In the genomic region with DNA sequence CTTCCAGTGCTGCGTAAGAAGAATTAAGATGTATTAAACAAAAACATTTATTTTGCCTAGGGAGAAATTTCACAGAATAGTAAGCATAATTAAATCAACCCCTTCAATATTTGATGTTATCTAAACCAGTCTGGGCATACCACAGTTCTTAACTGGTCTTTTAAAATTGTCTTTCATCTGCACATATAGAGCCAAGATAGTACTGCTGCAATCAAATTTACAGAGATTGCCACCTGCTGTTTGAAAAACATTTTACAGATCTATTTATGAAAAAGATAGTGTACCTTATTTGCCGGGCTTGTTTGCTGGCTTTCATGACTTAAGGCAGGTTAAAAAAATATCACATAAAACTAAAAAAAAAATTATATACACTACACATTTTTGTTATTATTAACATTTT, we compare ENCODE assay signal across 9 cellular contexts.
DNase-seq lines count a peak whose midpoint lies in the region; ATAC-seq and TF ChIP-seq lines count a peak whose summit lies in the region.
"Had no signal": no experiment of that assay in that cellular context is flagged by ENCODE, and none has a peak within 500 bp of the region (broad histone marks: within the 10 kb centered on the region; RNA-seq: fewer than 3 reads in every experiment).

No MANE protein-coding gene starts in this region.

- DNase-seq in GM12864 (ENCODE audit: low read depth) (no peak), fibroblast of lung (ENCODE audit: low read depth in 2 of 2) (peak; percentile 1 to 21), psoas muscle (no peak), WTC11 (ENCODE audit: low spot score) (no peak), NCI-H2227 (lab: John Stamatoyannopoulos, UW; ENCODE audit: unreplicated experiment) (no peak)
- no peak for DNase-seq in activated CD4-positive, alpha-beta T cell treated with anti-CD3 and anti-CD28 coated beads, Interleukin-2, amount 50 U/mL, for 1 hour
- DNase-seq: CD4-positive, CD25-positive, alpha-beta regulatory T cell had no signal

- H2AFZ ChIP-seq in OCI-LY1 (ENCODE audit: low read length) (no peak overlapping the region), fibroblast of lung (ENCODE audit: low read length) (no peak overlapping the region)

- H3K27ac Mint-ChIP-seq in WTC11, result no peak overlapping the region
- H3K27ac Mint-ChIP-seq: CD4-positive, CD25-positive, alpha-beta regulatory T cell had no signal

- H3K4me3 Mint-ChIP-seq in WTC11, result no peak overlapping the region
- H3K4me3 Mint-ChIP-seq: CD4-positive, CD25-positive, alpha-beta regulatory T cell had no signal

- H3K27me3 ChIP-seq in OCI-LY1 (ENCODE audit: insufficient read depth, low read length) (no peaks in the 10 kb centered on the region), fibroblast of lung (ENCODE audit: control insufficient read depth, insufficient read depth, low read length) (no peaks in the 10 kb centered on the region), psoas muscle (ENCODE audit: insufficient read depth in 3 of 3, low read length in 2 of 3) (no peaks in the 10 kb centered on the region)

- no peak overlapping the region for H3K4me3 ChIP-seq in GM12864 (ENCODE audit: low read depth, low read length)
- no peak overlapping the region for H3K4me3 ChIP-seq in OCI-LY1 (ENCODE audit: low read depth, low read length, poor library complexity, severe bottlenecking)
- no peak overlapping the region for H3K4me3 ChIP-seq in fibroblast of lung (replicated peaks in 1 of 4; ENCODE audit: control extremely low read depth in 1 of 4, insufficient read depth in 1 of 4, low read depth in 3 of 4, low read length in 4 of 4)
- no peak overlapping the region for H3K4me3 ChIP-seq in psoas muscle

- no peaks in the 10 kb centered on the region for H3K9me3 ChIP-seq in OCI-LY1 (ENCODE audit: low read length)
- no peaks in the 10 kb centered on the region for H3K9me3 ChIP-seq in fibroblast of lung (ENCODE audit: control insufficient read depth, insufficient read depth, low read depth, low read length)
- no peaks in the 10 kb centered on the region for H3K9me3 ChIP-seq in psoas muscle

- H3K9ac ChIP-seq in OCI-LY1 (ENCODE audit: low read length), result no peak overlapping the region
- no peak overlapping the region for H3K9ac ChIP-seq in fibroblast of lung (ENCODE audit: insufficient read depth, low read length)

- H3K79me2 ChIP-seq in OCI-LY1 (ENCODE audit: insufficient read depth, low read length) (no peaks in the 10 kb centered on the region), fibroblast of lung (ENCODE audit: control insufficient read depth, insufficient read depth, low read length) (no peaks in the 10 kb centered on the region)

- no peaks in the 10 kb centered on the region for H3F3A ChIP-seq in OCI-LY1 (ENCODE audit: insufficient read depth, low read length)

- H3K9me3 Mint-ChIP-seq in WTC11, result no peaks in the 10 kb centered on the region

- no peaks in the 10 kb centered on the region for H3K36me3 ChIP-seq in OCI-LY1 (ENCODE audit: insufficient read depth, low read length)
- no peaks in the 10 kb centered on the region for H3K36me3 ChIP-seq in fibroblast of lung (ENCODE audit: control insufficient read depth, insufficient read depth, low read length)
- no peaks in the 10 kb centered on the region for H3K36me3 ChIP-seq in psoas muscle (ENCODE audit: insufficient read depth in 1 of 2, low read depth in 1 of 2)

- 54 to 62% (median 55%) methylated on average over 2 of the region's 2 CpGs for WGBS in psoas muscle, 3 donors

- H3K4me2 ChIP-seq in OCI-LY1 (ENCODE audit: low read length) (no peak overlapping the region), fibroblast of lung (ENCODE audit: extremely low read depth, insufficient read depth, low read length) (no peak overlapping the region)

- intact Hi-C loops in psoas muscle (cut with DNase I), result loop anchor here in 1 of 2 donors (5.0 kb wide), 1 partner anchor 321 kb away; a partner anchor contains a TSS

- no peaks in the 10 kb centered on the region for H3K36me3 Mint-ChIP-seq in WTC11
- H3K36me3 Mint-ChIP-seq: CD4-positive, CD25-positive, alpha-beta regulatory T cell had no signal

- TF ChIP-seq CTCF in 22Rv1 (IDR thresholded peaks at IDR 0.05) (peak; percentile 66), GM12864 (IDR thresholded peaks at IDR 0.05; ENCODE audit: low read depth, low read length, missing control alignments) (peak; percentile 4), OCI-LY1 (IDR thresholded peaks at IDR 0.05; ENCODE audit: low read length) (peak; percentile 48), fibroblast of lung (conservative IDR thresholded peaks at IDR 0.05 in 1 of 2, IDR thresholded peaks at IDR 0.05 in 1 of 2; ENCODE audit: low read depth in 1 of 2, low read length in 2 of 2) (peak in 1 of 2 donors; percentile 21), psoas muscle (IDR thresholded peaks at IDR 0.05) (no peak), WTC11 (IDR thresholded peaks at IDR 0.05) (no peak)

- no peaks in the 10 kb centered on the region for H4K20me1 ChIP-seq in OCI-LY1 (ENCODE audit: insufficient read depth, low read length)
- no peaks in the 10 kb centered on the region for H4K20me1 ChIP-seq in fibroblast of lung (ENCODE audit: control insufficient read depth, extremely low read depth, insufficient read depth, low read length)

- no peak for ATAC-seq in psoas muscle
- no peak for ATAC-seq in WTC11

- H3K4me1 ChIP-seq in OCI-LY1 (ENCODE audit: insufficient read depth, low read length, severe bottlenecking), result peaks cover 12% of the 10 kb centered on the region
- H3K4me1 ChIP-seq in fibroblast of lung (ENCODE audit: control insufficient read depth, extremely low read depth, insufficient read depth, low read length), result no peaks in the 10 kb centered on the region
- no peaks in the 10 kb centered on the region for H3K4me1 ChIP-seq in psoas muscle

- no peak overlapping the region for H3K27ac ChIP-seq in 22Rv1
- H3K27ac ChIP-seq in OCI-LY1 (ENCODE audit: low read depth, low read length, poor library complexity, severe bottlenecking), result no peak overlapping the region
- no peak overlapping the region for H3K27ac ChIP-seq in fibroblast of lung (ENCODE audit: insufficient read depth, low read length)
- no peak overlapping the region for H3K27ac ChIP-seq in psoas muscle

- H3K27me3 Mint-ChIP-seq in WTC11 (ENCODE audit: low read depth), result no peaks in the 10 kb centered on the region
- H3K27me3 Mint-ChIP-seq: CD4-positive, CD25-positive, alpha-beta regulatory T cell had no signal

- CTCF ChIA-PET in WTC11 (lab: Charles Lee), result no interaction called here

- POLR2A ChIA-PET in WTC11 (lab: Charles Lee), result no interaction called here

- H3K9me2 ChIP-seq in OCI-LY1 (ENCODE audit: low read depth, low read length), result no peaks in the 10 kb centered on the region

- no peaks in the 10 kb centered on the region for H3K4me1 Mint-ChIP-seq in WTC11
- H3K4me1 Mint-ChIP-seq: CD4-positive, CD25-positive, alpha-beta regulatory T cell had no signal

TF ChIP-seq in WTC11, 78 proteins besides CTCF, POLR2A, EP300 and RAD21 (continues in another document):
- TF ChIP-seq, protein P1, sequence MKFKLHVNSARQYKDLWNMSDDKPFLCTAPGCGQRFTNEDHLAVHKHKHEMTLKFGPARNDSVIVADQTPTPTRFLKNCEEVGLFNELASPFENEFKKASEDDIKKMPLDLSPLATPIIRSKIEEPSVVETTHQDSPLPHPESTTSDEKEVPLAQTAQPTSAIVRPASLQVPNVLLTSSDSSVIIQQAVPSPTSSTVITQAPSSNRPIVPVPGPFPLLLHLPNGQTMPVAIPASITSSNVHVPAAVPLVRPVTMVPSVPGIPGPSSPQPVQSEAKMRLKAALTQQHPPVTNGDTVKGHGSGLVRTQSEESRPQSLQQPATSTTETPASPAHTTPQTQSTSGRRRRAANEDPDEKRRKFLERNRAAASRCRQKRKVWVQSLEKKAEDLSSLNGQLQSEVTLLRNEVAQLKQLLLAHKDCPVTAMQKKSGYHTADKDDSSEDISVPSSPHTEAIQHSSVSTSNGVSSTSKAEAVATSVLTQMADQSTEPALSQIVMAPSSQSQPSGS (CRISPR knock-in tag; IDR thresholded peaks at IDR 0.05; ENCODE audit: borderline replicate concordance, low read depth), result no peak
- TF ChIP-seq, protein P2, sequence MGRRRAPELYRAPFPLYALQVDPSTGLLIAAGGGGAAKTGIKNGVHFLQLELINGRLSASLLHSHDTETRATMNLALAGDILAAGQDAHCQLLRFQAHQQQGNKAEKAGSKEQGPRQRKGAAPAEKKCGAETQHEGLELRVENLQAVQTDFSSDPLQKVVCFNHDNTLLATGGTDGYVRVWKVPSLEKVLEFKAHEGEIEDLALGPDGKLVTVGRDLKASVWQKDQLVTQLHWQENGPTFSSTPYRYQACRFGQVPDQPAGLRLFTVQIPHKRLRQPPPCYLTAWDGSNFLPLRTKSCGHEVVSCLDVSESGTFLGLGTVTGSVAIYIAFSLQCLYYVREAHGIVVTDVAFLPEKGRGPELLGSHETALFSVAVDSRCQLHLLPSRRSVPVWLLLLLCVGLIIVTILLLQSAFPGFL (CRISPR knock-in tag; IDR thresholded peaks at IDR 0.05; ENCODE audit: borderline replicate concordance), result no peak
- TF ChIP-seq, protein P3, sequence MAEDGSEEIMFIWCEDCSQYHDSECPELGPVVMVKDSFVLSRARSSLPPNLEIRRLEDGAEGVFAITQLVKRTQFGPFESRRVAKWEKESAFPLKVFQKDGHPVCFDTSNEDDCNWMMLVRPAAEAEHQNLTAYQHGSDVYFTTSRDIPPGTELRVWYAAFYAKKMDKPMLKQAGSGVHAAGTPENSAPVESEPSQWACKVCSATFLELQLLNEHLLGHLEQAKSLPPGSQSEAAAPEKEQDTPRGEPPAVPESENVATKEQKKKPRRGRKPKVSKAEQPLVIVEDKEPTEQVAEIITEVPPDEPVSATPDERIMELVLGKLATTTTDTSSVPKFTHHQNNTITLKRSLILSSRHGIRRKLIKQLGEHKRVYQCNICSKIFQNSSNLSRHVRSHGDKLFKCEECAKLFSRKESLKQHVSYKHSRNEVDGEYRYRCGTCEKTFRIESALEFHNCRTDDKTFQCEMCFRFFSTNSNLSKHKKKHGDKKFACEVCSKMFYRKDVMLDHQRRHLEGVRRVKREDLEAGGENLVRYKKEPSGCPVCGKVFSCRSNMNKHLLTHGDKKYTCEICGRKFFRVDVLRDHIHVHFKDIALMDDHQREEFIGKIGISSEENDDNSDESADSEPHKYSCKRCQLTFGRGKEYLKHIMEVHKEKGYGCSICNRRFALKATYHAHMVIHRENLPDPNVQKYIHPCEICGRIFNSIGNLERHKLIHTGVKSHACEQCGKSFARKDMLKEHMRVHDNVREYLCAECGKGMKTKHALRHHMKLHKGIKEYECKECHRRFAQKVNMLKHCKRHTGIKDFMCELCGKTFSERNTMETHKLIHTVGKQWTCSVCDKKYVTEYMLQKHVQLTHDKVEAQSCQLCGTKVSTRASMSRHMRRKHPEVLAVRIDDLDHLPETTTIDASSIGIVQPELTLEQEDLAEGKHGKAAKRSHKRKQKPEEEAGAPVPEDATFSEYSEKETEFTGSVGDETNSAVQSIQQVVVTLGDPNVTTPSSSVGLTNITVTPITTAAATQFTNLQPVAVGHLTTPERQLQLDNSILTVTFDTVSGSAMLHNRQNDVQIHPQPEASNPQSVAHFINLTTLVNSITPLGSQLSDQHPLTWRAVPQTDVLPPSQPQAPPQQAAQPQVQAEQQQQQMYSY (CRISPR knock-in tag; IDR thresholded peaks at IDR 0.05), result no peak
- no peak for TF ChIP-seq EMX1 (CRISPR knock-in tag; IDR thresholded peaks at IDR 0.05)
- no peak for TF ChIP-seq SP1 (CRISPR knock-in tag; conservative IDR thresholded peaks at IDR 0.05)
- TF ChIP-seq GRHL2 (CRISPR knock-in tag; IDR thresholded peaks at IDR 0.05; ENCODE audit: insufficient replicate concordance, severe bottlenecking), result no peak

Comparison
In these comparisons a context has a peak if more than half of its experiments do, and no peak if none do; other contexts are left out.
1. CTCF ChIP-seq: peak in 22Rv1 (single experiment), GM12864 (single experiment) and OCI-LY1 (single experiment); none in psoas muscle (single experiment) and WTC11 (single experiment).
2. DNase-seq: peak in fibroblast of lung (2 of 2); none in GM12864 (single experiment), psoas muscle (0 of 2), activated CD4-positive, alpha-beta T cell treated with anti-CD3 and anti-CD28 coated beads, Interleukin-2, amount 50 U/mL, for 1 hour (single experiment), WTC11 (single experiment) and NCI-H2227 (single experiment).